ENCODE assay signal across 8 cellular contexts in the genomic region with DNA sequence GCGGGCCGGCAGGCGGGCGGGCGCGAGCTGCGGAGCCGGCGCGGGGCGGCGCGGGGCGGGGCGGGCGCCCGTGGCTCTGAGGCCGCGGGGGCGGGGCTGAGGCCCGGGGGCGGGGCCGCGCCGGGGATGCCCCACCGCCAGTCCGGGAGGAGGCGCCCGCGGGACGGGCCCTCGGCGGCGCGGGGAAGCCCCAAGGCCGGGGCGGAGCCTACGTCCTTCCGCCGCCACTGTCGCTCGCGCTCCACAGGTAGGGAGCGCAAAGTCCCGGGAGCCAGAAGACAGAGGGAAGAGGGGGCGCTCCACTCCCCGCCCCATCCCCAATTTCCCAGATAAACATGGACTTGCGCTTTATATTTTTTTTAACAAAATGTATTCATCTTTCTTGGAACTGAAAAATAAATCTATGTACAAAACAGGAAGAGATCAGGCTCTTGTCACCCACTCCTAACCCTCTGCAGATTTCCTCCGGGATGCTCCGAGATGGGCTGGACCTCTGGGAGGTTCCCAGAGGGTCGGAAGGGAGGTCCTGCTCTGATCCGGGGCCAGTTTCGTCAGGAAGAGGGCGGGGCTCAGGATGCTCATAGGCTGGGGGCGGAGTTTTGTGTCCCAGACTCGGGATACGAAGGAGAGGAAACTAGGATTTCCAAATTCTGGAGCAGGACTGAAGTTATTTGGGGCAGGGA. TPM values are rescaled to one million over a fixed set of nuclear protein-coding genes. Genes with fewer than 3 reads are reported as not detected.
DNase-seq lines count a peak whose midpoint lies in the region; ATAC-seq and TF ChIP-seq lines count a peak whose summit lies in the region.

A gene (minus strand): TSS at position 52 of the 683 bp plus-strand sequence. CDS start 65 bp downstream, outside the sequence.

- TF ChIP-seq CTCF in PC-3 (conservative IDR thresholded peaks at IDR 0.05; ENCODE audit: low read depth, low read length) (peak; percentile 46), epithelial cell of proximal tubule (conservative IDR thresholded peaks at IDR 0.05; ENCODE audit: low read depth, low read length) (peak; percentile 19)

- H4K20me1 ChIP-seq in BLaER1 (peaks cover 19% of the 10 kb centered on the region; the same call in 1 of the 2 replicates), PC-3 (ENCODE audit: low read length) (no peaks in the 10 kb centered on the region)

- peaks cover 11% of the 10 kb centered on the region; the same call in 1 of the 2 replicates for H3K79me2 ChIP-seq in PC-3 (ENCODE audit: low read length)

- TSS peak; percentile 86 for BruUV-seq in PC-3 (replicated peaks; lab: Mats Ljungman, UMichigan)

- H3K27me3 ChIP-seq in BLaER1 (no peaks in the 10 kb centered on the region), PC-3 (ENCODE audit: low read length) (no peaks in the 10 kb centered on the region), mucosa of rectum (ENCODE audit: control insufficient read depth in 2 of 2, insufficient read depth in 2 of 2, low read length in 2 of 2) (no peaks in the 10 kb centered on the region)

- H3K9me3 ChIP-seq in BLaER1 (no peaks in the 10 kb centered on the region), PC-3 (ENCODE audit: low read length) (no peaks in the 10 kb centered on the region), mucosa of rectum (ENCODE audit: control insufficient read depth in 2 of 2, low read length in 2 of 2) (no peaks in the 10 kb centered on the region)

- intact Hi-C loops in PC-3 (cut with micrococcal nuclease), result loop anchor here (2.0 kb wide), 2 partner anchors 25 to 43 kb away; a partner anchor contains a TSS

- H3K4me2 ChIP-seq in BLaER1 (peak within 1 kb of the TSS; percentile 100), PC-3 (ENCODE audit: low read length) (peak within 1 kb of the TSS; percentile 91)

- H3K4me3 ChIP-seq in BLaER1, result peak within 1 kb of the TSS; percentile 73
- peak within 1 kb of the TSS; percentile 79 for H3K4me3 ChIP-seq in PC-3 (ENCODE audit: low read length)
- H3K4me3 ChIP-seq in epithelial cell of proximal tubule (ENCODE audit: low read depth, low read length), result peak within 1 kb of the TSS; percentile 80
- H3K4me3 ChIP-seq in mucosa of rectum (ENCODE audit: low read length in 2 of 2), result peak within 1 kb of the TSS; percentile 76 to 77

- POLR2A ChIA-PET in PC-3 (lab: Charles Lee; ENCODE audit: unreplicated experiment), result no interaction called here

- CTCF ChIA-PET in PC-3 (lab: Charles Lee), result interaction anchor here (0.8 to 1.0 kb wide), 3 partner anchors 16 to 41 kb away, joined by 3 to 4 read pairs (median 3); a partner anchor contains a TSS

- peaks cover 10% of the 10 kb centered on the region for H3F3A ChIP-seq in PC-3 (ENCODE audit: low read length, unreplicated experiment)

- H3K27ac ChIP-seq in BLaER1 (peak within 1 kb of the TSS; percentile 89), PC-3 (ENCODE audit: low read length) (peak within 1 kb of the TSS; percentile 66), mucosa of rectum (ENCODE audit: low read depth in 2 of 2, low read length in 2 of 2) (peak within 1 kb of the TSS; percentile 78 to 80)

- DNase-seq in HuH-7 (ENCODE audit: low spot score) (peak; percentile 75), PC-3 (peak; percentile 93), epithelial cell of proximal tubule (ENCODE audit: low read depth) (no peak)
- DNase-seq in activated T-cell treated with anti-CD3 and anti-CD28 coated beads, Interleukin-2, amount 50 U/mL, for 1 hour, result peak; percentile 91
- DNase-seq in stimulated activated CD8-positive, alpha-beta memory T cell treated with anti-CD3 and anti-CD28 coated beads, Interleukin-4, amount 100 ng/mL, for 24 hours (ENCODE audit: low read depth), result peak; percentile 76

- H2AFZ ChIP-seq in PC-3 (ENCODE audit: low read length), result peak within 1 kb of the TSS; percentile 86

- ATAC-seq in GM19372 (IDR thresholded peaks at IDR 0.05; ENCODE audit: low read depth, unreplicated experiment) (peak; percentile 82), PC-3 (peak; percentile 88)

- H3K9ac ChIP-seq in BLaER1 (peak within 1 kb of the TSS; percentile 75), PC-3 (ENCODE audit: low read length) (peak within 1 kb of the TSS; percentile 71), mucosa of rectum (ENCODE audit: low read depth in 1 of 2, low read length in 2 of 2) (peak within 1 kb of the TSS; percentile 51 to 66)

- H3K4me1 ChIP-seq in BLaER1 (peaks cover 71% of the 10 kb centered on the region), PC-3 (ENCODE audit: insufficient read depth, low read length) (peaks cover 19% of the 10 kb centered on the region), mucosa of rectum (ENCODE audit: control insufficient read depth in 2 of 2, insufficient read depth in 2 of 2, low read length in 2 of 2) (peaks cover 15 to 18% of the 10 kb centered on the region in 2 donors)

- no peaks in the 10 kb centered on the region for H3K9me2 ChIP-seq in PC-3 (replicated peaks; ENCODE audit: low read length)

- H3K36me3 ChIP-seq in BLaER1 (peaks cover 48% of the 10 kb centered on the region), PC-3 (ENCODE audit: low read depth, low read length) (no peaks in the 10 kb centered on the region; the same call in 1 of the 2 replicates), mucosa of rectum (ENCODE audit: control insufficient read depth in 2 of 2, insufficient read depth in 2 of 2, low read length in 2 of 2) (peaks cover 4 to 15% of the 10 kb centered on the region in 2 donors)

RNA-seq across cellular contexts. Expression of the gene that starts here (rescaled TPM):
- total RNA-seq in PC-3 (2014; rRNA removed) (55.6 and 57.0 TPM in 2 replicates), epithelial cell of proximal tubule (25.2 and 52.4 TPM in 2 replicates)
